Comparison of ENCODE assay signal across 18 cellular contexts in genomic region chr1:212519131-212519530, GRCh38.
DNase-seq lines count a peak whose midpoint lies in the region; ATAC-seq and TF ChIP-seq lines count a peak whose summit lies in the region.
"Had no signal": no experiment of that assay in that cellular context is flagged by ENCODE, and none has a peak within 500 bp of the region (broad histone marks: within the 10 kb centered on the region; RNA-seq: fewer than 3 reads in every experiment).

No MANE protein-coding gene starts in this region.

- peaks cover 11% of the 10 kb centered on the region for H3K4me1 ChIP-seq in GM23248 (ENCODE audit: insufficient read depth)
- peaks cover 10% of the 10 kb centered on the region; the same call in 1 of the 2 replicates for H3K4me1 ChIP-seq in Panc1 (ENCODE audit: control insufficient read depth, insufficient read depth, low read length)
- H3K4me1 ChIP-seq in duodenal mucosa (ENCODE audit: control insufficient read depth in 1 of 2, insufficient read depth in 2 of 2, low read length in 2 of 2), result peaks cover 6 to 14% of the 10 kb centered on the region in 2 donors
- H3K4me1 ChIP-seq in mucosa of descending colon (ENCODE audit: low read depth), result peaks cover 19% of the 10 kb centered on the region

- no peaks in the 10 kb centered on the region for H4K20me1 ChIP-seq in GM23248 (ENCODE audit: insufficient read depth)
- H4K20me1 ChIP-seq: BLaER1 treated with 17β-estradiol and CSF1 and Interleukin-3, amounts not matched to agents 10 nM and 100 nM had no signal

- DNase-seq in GM23248 (no peak), Panc1 (ENCODE audit: low read depth, low spot score) (no peak), mucosa of descending colon (no peak), NCI-H69 (lab: John Stamatoyannopoulos, UW) (no peak), anterior cingulate cortex (lab: John Stamatoyannopoulos, UW) (no peak), erythroblast (lab: John Stamatoyannopoulos, UW) (no peak), COLO668 (lab: John Stamatoyannopoulos, UW; ENCODE audit: unreplicated experiment) (no peak)
- DNase-seq: CD8-positive, alpha-beta memory T cell; DND-41; MM.1S; NCI-H146; NCI-H2029 treated with DMSO at 0.1 percent for 48 hours; NCI-H446; NCI-H774; RPMI8226 had no signal

- no TSS peak for BruUV-seq in Panc1 (replicated peaks; lab: Mats Ljungman, UMichigan)

- H3K27ac ChIP-seq in GM23248, result peak overlapping the region; percentile 28; the same call in 1 of the 2 replicates
- 0 out of 2 replicates have a peak overlapping the region, but pooled peaks have one; percentile 9 for H3K27ac ChIP-seq in Panc1 (ENCODE audit: low read length)
- H3K27ac ChIP-seq in duodenal mucosa (ENCODE audit: low read depth, low read length), result peak overlapping the region; percentile 60
- H3K27ac ChIP-seq: BLaER1 treated with 17β-estradiol and CSF1 and Interleukin-3, amounts not matched to agents 10 nM and 100 nM had no signal

- no peaks in the 10 kb centered on the region for H3K9me2 ChIP-seq in GM23248 (ENCODE audit: insufficient read depth)

- in situ Hi-C loops in GM23248 (cut with MboI) (no loop called here), Panc1 (cut with HindIII; ENCODE audit: low pct_unique_long_range_greater_than_20kb, low sequenced_read_pairs) (no loop called here)

- CTCF ChIA-PET in Panc1 (lab: Charles Lee), result no interaction called here

- POLR2A ChIA-PET in Panc1 (lab: Charles Lee), result no interaction called here

- WGBS in GM23248 (ENCODE audit: low coverage in 1 of 2, low lambda C conversion rate in 2 of 2, missing lambda C conversion rate in 2 of 2), 2 experiments, result 96 to 100% methylated on average over 2 of the region's 2 CpGs

- TF ChIP-seq POLR2A in erythroblast (IDR thresholded peaks at IDR 0.05; ENCODE audit: low read length), result no peak

- no peak overlapping the region for H3K4me2 ChIP-seq in GM23248 (ENCODE audit: unreplicated experiment)
- H3K4me2 ChIP-seq: BLaER1 treated with 17β-estradiol and CSF1 and Interleukin-3, amounts not matched to agents 10 nM and 100 nM had no signal

- no peaks in the 10 kb centered on the region for H3K79me2 ChIP-seq in GM23248 (ENCODE audit: insufficient read depth)

- H3K4me3 ChIP-seq in GM23248, result no peak overlapping the region
- H3K4me3 ChIP-seq in Panc1 (ENCODE audit: low read depth in 2 of 2, low read length in 2 of 2), result no peak overlapping the region
- H3K4me3 ChIP-seq in duodenal mucosa (ENCODE audit: low read depth in 1 of 2, low read length in 2 of 2), result no peak overlapping the region
- no peak overlapping the region for H3K4me3 ChIP-seq in mucosa of descending colon
- H3K4me3 ChIP-seq: BLaER1 treated with 17β-estradiol and CSF1 and Interleukin-3, amounts not matched to agents 10 nM and 100 nM; HAP-1 had no signal

- no peaks in the 10 kb centered on the region for H3K9me3 ChIP-seq in GM23248 (ENCODE audit: low read depth)
- no peaks in the 10 kb centered on the region for H3K9me3 ChIP-seq in Panc1 (ENCODE audit: control insufficient read depth, insufficient read depth, low read depth, low read length)
- no peaks in the 10 kb centered on the region for H3K9me3 ChIP-seq in duodenal mucosa (ENCODE audit: control insufficient read depth in 1 of 2, low read length in 2 of 2)
- H3K9me3 ChIP-seq in mucosa of descending colon, result no peaks in the 10 kb centered on the region
- H3K9me3 ChIP-seq: BLaER1 treated with 17β-estradiol and CSF1 and Interleukin-3, amounts not matched to agents 10 nM and 100 nM; HAP-1 had no signal

- no peak for TF ChIP-seq CTCF in Panc1 (IDR thresholded peaks at IDR 0.05)
- no peak for TF ChIP-seq CTCF in mucosa of descending colon (IDR thresholded peaks at IDR 0.05)

- H3K27me3 ChIP-seq in GM23248 (replicated peaks; ENCODE audit: insufficient read depth) (no peaks in the 10 kb centered on the region; the same call in none of the 2 replicates), Panc1 (ENCODE audit: control insufficient read depth, insufficient read depth, low read length) (no peaks in the 10 kb centered on the region), duodenal mucosa (ENCODE audit: control insufficient read depth in 1 of 2, insufficient read depth in 2 of 2, low read length in 2 of 2) (peaks cover 0 to 1% of the 10 kb centered on the region in 2 donors)

- ATAC-seq in Panc1 (no peak), mucosa of descending colon (peak; percentile 31)

- no peaks in the 10 kb centered on the region for H3K36me3 ChIP-seq in GM23248 (ENCODE audit: low read depth)
- no peaks in the 10 kb centered on the region for H3K36me3 ChIP-seq in Panc1 (ENCODE audit: control insufficient read depth, insufficient read depth, low read length)
- H3K36me3 ChIP-seq in duodenal mucosa (ENCODE audit: control insufficient read depth in 1 of 2, insufficient read depth in 2 of 2, low read length in 2 of 2), result no peaks in the 10 kb centered on the region
- H3K36me3 ChIP-seq in mucosa of descending colon (ENCODE audit: low read depth), result no peaks in the 10 kb centered on the region
- H3K36me3 ChIP-seq: BLaER1 treated with 17β-estradiol and CSF1 and Interleukin-3, amounts not matched to agents 10 nM and 100 nM; HAP-1 had no signal

- H2AFZ ChIP-seq in GM23248, result no peak overlapping the region

- no peaks in the 10 kb centered on the region for H3F3A ChIP-seq in GM23248 (ENCODE audit: insufficient read depth)

- intact Hi-C loops in Panc1 (cut with micrococcal nuclease; ENCODE audit: unreplicated experiment), result no loop called here
- intact Hi-C loops in mucosa of descending colon (cut with DNase I, micrococcal nuclease), result no loop called here

- H3K9ac ChIP-seq in GM23248, result peak overlapping the region; percentile 25; the same call in 1 of the 2 replicates
- H3K9ac ChIP-seq in duodenal mucosa (ENCODE audit: low read depth in 1 of 2, low read length in 2 of 2), result peak overlapping the region in 1 of 2 donors; percentile 41
- H3K9ac ChIP-seq: BLaER1 treated with 17β-estradiol and CSF1 and Interleukin-3, amounts not matched to agents 10 nM and 100 nM had no signal

Comparison
In these comparisons a context has a peak if more than half of its experiments do, and no peak if none do; other contexts are left out.
1. H3K27ac ChIP-seq: peak in every context shown above with its lines; median percentile 60 in duodenal mucosa; 28 in GM23248; 9 in Panc1.